2 cellular contexts compared by ENCODE assay signal in the genomic region with DNA sequence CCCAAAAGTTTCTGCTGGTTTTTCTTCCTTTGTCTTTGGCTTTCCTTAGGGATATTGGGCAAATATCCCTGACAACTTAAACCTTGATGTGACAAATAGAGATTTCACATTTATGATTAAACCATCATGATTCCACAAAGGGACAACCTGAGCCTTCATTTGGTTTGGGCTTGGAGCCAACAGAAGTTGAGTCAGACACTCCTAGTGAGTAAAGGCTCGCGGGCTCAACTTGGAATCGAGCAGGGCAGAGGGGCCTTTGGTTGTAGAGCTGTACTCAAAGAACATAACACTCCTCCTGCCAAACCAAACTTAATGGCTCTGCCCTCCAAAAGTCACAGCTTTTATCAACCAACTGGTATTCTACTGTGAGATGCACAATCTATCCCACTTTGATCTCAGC.
TF ChIP-seq lines count a peak whose summit lies in the region.

No MANE protein-coding gene starts in this region.

TF ChIP-seq in A549, 52 proteins besides CTCF, POLR2A, EP300 and RAD21 (continued from another document):
- TF ChIP-seq, protein P1, sequence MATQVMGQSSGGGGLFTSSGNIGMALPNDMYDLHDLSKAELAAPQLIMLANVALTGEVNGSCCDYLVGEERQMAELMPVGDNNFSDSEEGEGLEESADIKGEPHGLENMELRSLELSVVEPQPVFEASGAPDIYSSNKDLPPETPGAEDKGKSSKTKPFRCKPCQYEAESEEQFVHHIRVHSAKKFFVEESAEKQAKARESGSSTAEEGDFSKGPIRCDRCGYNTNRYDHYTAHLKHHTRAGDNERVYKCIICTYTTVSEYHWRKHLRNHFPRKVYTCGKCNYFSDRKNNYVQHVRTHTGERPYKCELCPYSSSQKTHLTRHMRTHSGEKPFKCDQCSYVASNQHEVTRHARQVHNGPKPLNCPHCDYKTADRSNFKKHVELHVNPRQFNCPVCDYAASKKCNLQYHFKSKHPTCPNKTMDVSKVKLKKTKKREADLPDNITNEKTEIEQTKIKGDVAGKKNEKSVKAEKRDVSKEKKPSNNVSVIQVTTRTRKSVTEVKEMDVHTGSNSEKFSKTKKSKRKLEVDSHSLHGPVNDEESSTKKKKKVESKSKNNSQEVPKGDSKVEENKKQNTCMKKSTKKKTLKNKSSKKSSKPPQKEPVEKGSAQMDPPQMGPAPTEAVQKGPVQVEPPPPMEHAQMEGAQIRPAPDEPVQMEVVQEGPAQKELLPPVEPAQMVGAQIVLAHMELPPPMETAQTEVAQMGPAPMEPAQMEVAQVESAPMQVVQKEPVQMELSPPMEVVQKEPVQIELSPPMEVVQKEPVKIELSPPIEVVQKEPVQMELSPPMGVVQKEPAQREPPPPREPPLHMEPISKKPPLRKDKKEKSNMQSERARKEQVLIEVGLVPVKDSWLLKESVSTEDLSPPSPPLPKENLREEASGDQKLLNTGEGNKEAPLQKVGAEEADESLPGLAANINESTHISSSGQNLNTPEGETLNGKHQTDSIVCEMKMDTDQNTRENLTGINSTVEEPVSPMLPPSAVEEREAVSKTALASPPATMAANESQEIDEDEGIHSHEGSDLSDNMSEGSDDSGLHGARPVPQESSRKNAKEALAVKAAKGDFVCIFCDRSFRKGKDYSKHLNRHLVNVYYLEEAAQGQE (IDR thresholded peaks at IDR 0.05) = no peak
- TF ChIP-seq CHD4 (IDR thresholded peaks at IDR 0.05; ENCODE audit: borderline replicate concordance) (no peak), CBX2 (IDR thresholded peaks at IDR 0.05; ENCODE audit: borderline replicate concordance, low read depth) (no peak), RFX5 (IDR thresholded peaks at IDR 0.05) (no peak), HOXB5 (CRISPR knock-in tag; IDR thresholded peaks at IDR 0.05) (no peak), EHMT2 (IDR thresholded peaks at IDR 0.05; ENCODE audit: low read depth) (no peak), FOSB (CRISPR knock-in tag; IDR thresholded peaks at IDR 0.05) (no peak), FOSL2 (IDR thresholded peaks at IDR 0.05) (no peak), FOSL2 (CRISPR knock-in tag; IDR thresholded peaks at IDR 0.05) (no peak), ZC3H11A (IDR thresholded peaks at IDR 0.05) (no peak)
- TF ChIP-seq, protein P2, sequence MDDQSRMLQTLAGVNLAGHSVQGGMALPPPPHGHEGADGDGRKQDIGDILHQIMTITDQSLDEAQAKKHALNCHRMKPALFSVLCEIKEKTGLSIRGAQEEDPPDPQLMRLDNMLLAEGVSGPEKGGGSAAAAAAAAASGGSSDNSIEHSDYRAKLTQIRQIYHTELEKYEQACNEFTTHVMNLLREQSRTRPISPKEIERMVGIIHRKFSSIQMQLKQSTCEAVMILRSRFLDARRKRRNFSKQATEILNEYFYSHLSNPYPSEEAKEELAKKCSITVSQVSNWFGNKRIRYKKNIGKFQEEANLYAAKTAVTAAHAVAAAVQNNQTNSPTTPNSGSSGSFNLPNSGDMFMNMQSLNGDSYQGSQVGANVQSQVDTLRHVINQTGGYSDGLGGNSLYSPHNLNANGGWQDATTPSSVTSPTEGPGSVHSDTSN (IDR thresholded peaks at IDR 0.05) = no peak

TF ChIP-seq in SK-N-SH treated with all-trans-retinoic acid at 6 μM for 48 hours, 23 proteins besides CTCF, POLR2A, EP300 and RAD21 (continued from another document):
- no peak for TF ChIP-seq TCF4 (CRISPR knock-in tag; IDR thresholded peaks at IDR 0.05; ENCODE audit: borderline replicate concordance)
- TF ChIP-seq, protein P3, sequence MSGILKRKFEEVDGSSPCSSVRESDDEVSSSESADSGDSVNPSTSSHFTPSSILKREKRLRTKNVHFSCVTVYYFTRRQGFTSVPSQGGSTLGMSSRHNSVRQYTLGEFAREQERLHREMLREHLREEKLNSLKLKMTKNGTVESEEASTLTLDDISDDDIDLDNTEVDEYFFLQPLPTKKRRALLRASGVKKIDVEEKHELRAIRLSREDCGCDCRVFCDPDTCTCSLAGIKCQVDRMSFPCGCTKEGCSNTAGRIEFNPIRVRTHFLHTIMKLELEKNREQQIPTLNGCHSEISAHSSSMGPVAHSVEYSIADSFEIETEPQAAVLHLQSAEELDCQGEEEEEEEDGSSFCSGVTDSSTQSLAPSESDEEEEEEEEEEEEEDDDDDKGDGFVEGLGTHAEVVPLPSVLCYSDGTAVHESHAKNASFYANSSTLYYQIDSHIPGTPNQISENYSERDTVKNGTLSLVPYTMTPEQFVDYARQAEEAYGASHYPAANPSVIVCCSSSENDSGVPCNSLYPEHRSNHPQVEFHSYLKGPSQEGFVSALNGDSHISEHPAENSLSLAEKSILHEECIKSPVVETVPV (CRISPR knock-in tag; IDR thresholded peaks at IDR 0.05) = no peak
- TF ChIP-seq, protein P4, sequence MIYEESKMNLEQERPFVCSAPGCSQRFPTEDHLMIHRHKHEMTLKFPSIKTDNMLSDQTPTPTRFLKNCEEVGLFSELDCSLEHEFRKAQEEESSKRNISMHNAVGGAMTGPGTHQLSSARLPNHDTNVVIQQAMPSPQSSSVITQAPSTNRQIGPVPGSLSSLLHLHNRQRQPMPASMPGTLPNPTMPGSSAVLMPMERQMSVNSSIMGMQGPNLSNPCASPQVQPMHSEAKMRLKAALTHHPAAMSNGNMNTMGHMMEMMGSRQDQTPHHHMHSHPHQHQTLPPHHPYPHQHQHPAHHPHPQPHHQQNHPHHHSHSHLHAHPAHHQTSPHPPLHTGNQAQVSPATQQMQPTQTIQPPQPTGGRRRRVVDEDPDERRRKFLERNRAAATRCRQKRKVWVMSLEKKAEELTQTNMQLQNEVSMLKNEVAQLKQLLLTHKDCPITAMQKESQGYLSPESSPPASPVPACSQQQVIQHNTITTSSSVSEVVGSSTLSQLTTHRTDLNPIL (CRISPR knock-in tag; IDR thresholded peaks at IDR 0.05; ENCODE audit: low read depth) = no peak
